ENCODE assay signal across 18 cellular contexts in genomic region chr14:99566390-99567354, GRCh38. TPM values are rescaled to one million over a fixed set of nuclear protein-coding genes. Genes with fewer than 3 reads are reported as not detected.
A peak's percentile ranks its signal among the peaks of the same experiment; 100 is the strongest.
DNase-seq lines count a peak whose midpoint lies in the region; ATAC-seq, FAIRE-seq and TF ChIP-seq lines count a peak whose summit lies in the region.
"Had no signal": no experiment of that assay in that cellular context is flagged by ENCODE, and none has a peak within 500 bp of the region (broad histone marks: within the 10 kb centered on the region; RNA-seq: fewer than 3 reads in every experiment).

No MANE protein-coding gene starts in this region.

- intact Hi-C loops in mucosa of descending colon (cut with DNase I, micrococcal nuclease): no loop called here
- intact Hi-C loops in thyroid gland (cut with DNase I): no loop called here

- H3K27me3 Mint-ChIP-seq in brain: no peaks in the 10 kb centered on the region
- H3K27me3 Mint-ChIP-seq in activated T-cell treated with anti-CD3 and anti-CD28 coated beads, Interleukin-2, amount 50 U/mL, for 24 hours: no peaks in the 10 kb centered on the region
- H3K27me3 Mint-ChIP-seq: activated CD4-positive, alpha-beta memory T cell treated with anti-CD3 and anti-CD28 coated beads for 36 hours had no signal

- ATAC-seq in mucosa of descending colon: peak; percentile 16
- ATAC-seq: activated T-cell treated with anti-CD3 and anti-CD28 coated beads, Interleukin-2, amount 50 U/mL, for 72 hours; gastrocnemius medialis; naive thymus-derived CD8-positive, alpha-beta T cell had no signal

- H3K27me3 ChIP-seq in thyroid gland: no peaks in the 10 kb centered on the region
- H3K27me3 ChIP-seq: gastrocnemius medialis had no signal

- no peak for TF ChIP-seq CTCF in brain (conservative IDR thresholded peaks at IDR 0.05)
- no peak for TF ChIP-seq CTCF in mucosa of descending colon (IDR thresholded peaks at IDR 0.05)
- TF ChIP-seq CTCF in thyroid gland (IDR thresholded peaks at IDR 0.05): no peak

- no peak overlapping the region for H3K4me3 Mint-ChIP-seq in brain
- no peak overlapping the region for H3K4me3 Mint-ChIP-seq in activated T-cell treated with anti-CD3 and anti-CD28 coated beads, Interleukin-2, amount 50 U/mL, for 24 hours
- H3K4me3 Mint-ChIP-seq: activated CD4-positive, alpha-beta memory T cell treated with anti-CD3 and anti-CD28 coated beads for 36 hours; activated T-cell treated with anti-CD3 and anti-CD28 coated beads, Interleukin-2, amount 50 U/mL, for 72 hours; CD14-positive monocyte; naive thymus-derived CD8-positive, alpha-beta T cell had no signal

- 90% methylated on average over 14 to 16 of the region's 20 CpGs for WGBS in thyroid gland, 2 donors

- H3K27ac ChIP-seq in thyroid gland: peak overlapping the region; percentile 35 to 84 (median 51)
- H3K27ac ChIP-seq: gastrocnemius medialis, lower lobe of right lung, SK-N-MC had no signal

- no peak for TF ChIP-seq POLR2A in thyroid gland (IDR thresholded peaks at IDR 0.05)

- H3K4me1 ChIP-seq in mucosa of descending colon (ENCODE audit: low read depth) (peaks cover 53% of the 10 kb centered on the region), thyroid gland (peaks cover 69 to 89% of the 10 kb centered on the region in 2 donors)

- H3K36me3 ChIP-seq in mucosa of descending colon (ENCODE audit: low read depth) (no peaks in the 10 kb centered on the region), thyroid gland (no peaks in the 10 kb centered on the region)
- H3K36me3 ChIP-seq: gastrocnemius medialis, HAP-1, lower lobe of right lung had no signal

- peaks cover 0 to 7% (median 0%) of the 10 kb centered on the region in 5 experiments for H3K9me3 Mint-ChIP-seq in brain
- no peaks in the 10 kb centered on the region for H3K9me3 Mint-ChIP-seq in activated T-cell treated with anti-CD3 and anti-CD28 coated beads, Interleukin-2, amount 50 U/mL, for 24 hours
- H3K9me3 Mint-ChIP-seq: activated CD4-positive, alpha-beta memory T cell treated with anti-CD3 and anti-CD28 coated beads for 36 hours; activated T-cell treated with anti-CD3 and anti-CD28 coated beads, Interleukin-2, amount 50 U/mL, for 72 hours; naive thymus-derived CD8-positive, alpha-beta T cell had no signal

- H3K4me1 Mint-ChIP-seq in brain: peaks cover 99% of the 10 kb centered on the region
- peaks cover 3% of the 10 kb centered on the region for H3K4me1 Mint-ChIP-seq in activated T-cell treated with anti-CD3 and anti-CD28 coated beads, Interleukin-2, amount 50 U/mL, for 24 hours (ENCODE audit: low read depth)
- H3K4me1 Mint-ChIP-seq: CD14-positive monocyte had no signal

- no peak overlapping the region for H3K4me3 ChIP-seq in mucosa of descending colon
- H3K4me3 ChIP-seq in thyroid gland (replicated peaks in 1 of 3): no peak overlapping the region
- H3K4me3 ChIP-seq: gastrocnemius medialis, HAP-1, lower lobe of right lung, SK-N-MC had no signal

- DNase-seq in HTR-8/SVneo (ENCODE audit: insufficient read length, low spot score): no peak
- DNase-seq in mucosa of descending colon: peak in 1 of 3 donors; percentile 49
- DNase-seq in thyroid gland: peak; percentile 31 to 33
- DNase-seq in effector CD4-positive, alpha-beta T cell: no peak
- DNase-seq in ecto neural progenitor cell (ENCODE audit: low spot score): no peak
- no peak for DNase-seq in activated T-cell treated with anti-CD3 and anti-CD28 coated beads, Interleukin-2, amount 50 U/mL, for 24 hours
- DNase-seq: activated T-cell treated with anti-CD3 and anti-CD28 coated beads, Interleukin-2, amount 50 U/mL, for 72 hours; gastrocnemius medialis; lower lobe of right lung; MM.1S; naive thymus-derived CD8-positive, alpha-beta T cell; NCI-H510A treated with DMSO at 0.1 percent for 48 hours had no signal

- H3K9me3 ChIP-seq in mucosa of descending colon: no peaks in the 10 kb centered on the region
- no peaks in the 10 kb centered on the region for H3K9me3 ChIP-seq in thyroid gland
- H3K9me3 ChIP-seq: gastrocnemius medialis, HAP-1, lower lobe of right lung had no signal

- peak overlapping the region in 3 of 5 experiments; percentile 96 to 98 (median 97) for H3K27ac Mint-ChIP-seq in brain
- no peak overlapping the region for H3K27ac Mint-ChIP-seq in activated T-cell treated with anti-CD3 and anti-CD28 coated beads, Interleukin-2, amount 50 U/mL, for 24 hours
- H3K27ac Mint-ChIP-seq: activated CD4-positive, alpha-beta memory T cell treated with anti-CD3 and anti-CD28 coated beads for 36 hours; activated T-cell treated with anti-CD3 and anti-CD28 coated beads, Interleukin-2, amount 50 U/mL, for 72 hours had no signal

- H3K36me3 Mint-ChIP-seq in brain: no peaks in the 10 kb centered on the region
- no peaks in the 10 kb centered on the region for H3K36me3 Mint-ChIP-seq in activated T-cell treated with anti-CD3 and anti-CD28 coated beads, Interleukin-2, amount 50 U/mL, for 24 hours (ENCODE audit: low read depth)
- H3K36me3 Mint-ChIP-seq: activated CD4-positive, alpha-beta memory T cell treated with anti-CD3 and anti-CD28 coated beads for 36 hours; CD14-positive monocyte; naive thymus-derived CD8-positive, alpha-beta T cell had no signal

- FAIRE-seq in HTR-8/SVneo (lab: Jason Lieb, UNC): peak; percentile 60
- FAIRE-seq: endothelial cell of umbilical vein had no signal

RNA-seq across cellular contexts. Expression of gene CCDC85C, which starts 37.3 kb away (rescaled TPM):
- 41.4 TPM for polyA plus RNA-seq in brain (ENCODE audit: insufficient read depth, low read depth, low replicate concordance)
- total RNA-seq in mucosa of descending colon (100 to 1,000 TPM in 1 of 3 donors, 10 to 100 TPM in 2; 66.2 to 102 (median 66.2) TPM), thyroid gland (10 to 100 TPM in 3 of 4 donors, 1 to 10 TPM in 1; 8.6 to 28.3 (median 17.3) TPM)

Comparison
In these comparisons a context has a peak if more than half of its experiments do, and no peak if none do; other contexts are left out.
1. DNase-seq: peak in thyroid gland (2 of 2); none in HTR-8/SVneo (single experiment), effector CD4-positive, alpha-beta T cell (single experiment), ecto neural progenitor cell (single experiment) and activated T-cell treated with anti-CD3 and anti-CD28 coated beads, Interleukin-2, amount 50 U/mL, for 24 hours (single experiment).